ENCODE assay signal across 1 cellular context in genomic region chr16:23330583-23331249, GRCh38.
TF ChIP-seq lines count a peak whose summit lies in the region.

No MANE protein-coding gene starts in this region.

TF ChIP-seq in K562, 482 proteins besides CTCF, POLR2A, EP300 and RAD21 (continued from another document):
- TF ChIP-seq ADNP (tag; IDR thresholded peaks at IDR 0.05), result 0 out of 2 replicates have a peak, but pooled peaks have one; percentile 24
- TF ChIP-seq TEAD4 (IDR thresholded peaks at IDR 0.05; ENCODE audit: low read length), result peak; percentile 43; the same call in 1 of the 2 replicates
- TF ChIP-seq TEAD4 (CRISPR knock-in tag; IDR thresholded peaks at IDR 0.05; ENCODE audit: borderline replicate concordance), result no peak
- no peak for TF ChIP-seq TCF7 (IDR thresholded peaks at IDR 0.05; ENCODE audit: borderline replicate concordance)
- TF ChIP-seq CBFA2T2 (conservative IDR thresholded peaks at IDR 0.05), result peak; percentile 25; the same call in 1 of the 2 replicates
- peak; percentile 69 for TF ChIP-seq ZNF121 (CRISPR knock-in tag; conservative IDR thresholded peaks at IDR 0.05)
